In the genomic region with DNA sequence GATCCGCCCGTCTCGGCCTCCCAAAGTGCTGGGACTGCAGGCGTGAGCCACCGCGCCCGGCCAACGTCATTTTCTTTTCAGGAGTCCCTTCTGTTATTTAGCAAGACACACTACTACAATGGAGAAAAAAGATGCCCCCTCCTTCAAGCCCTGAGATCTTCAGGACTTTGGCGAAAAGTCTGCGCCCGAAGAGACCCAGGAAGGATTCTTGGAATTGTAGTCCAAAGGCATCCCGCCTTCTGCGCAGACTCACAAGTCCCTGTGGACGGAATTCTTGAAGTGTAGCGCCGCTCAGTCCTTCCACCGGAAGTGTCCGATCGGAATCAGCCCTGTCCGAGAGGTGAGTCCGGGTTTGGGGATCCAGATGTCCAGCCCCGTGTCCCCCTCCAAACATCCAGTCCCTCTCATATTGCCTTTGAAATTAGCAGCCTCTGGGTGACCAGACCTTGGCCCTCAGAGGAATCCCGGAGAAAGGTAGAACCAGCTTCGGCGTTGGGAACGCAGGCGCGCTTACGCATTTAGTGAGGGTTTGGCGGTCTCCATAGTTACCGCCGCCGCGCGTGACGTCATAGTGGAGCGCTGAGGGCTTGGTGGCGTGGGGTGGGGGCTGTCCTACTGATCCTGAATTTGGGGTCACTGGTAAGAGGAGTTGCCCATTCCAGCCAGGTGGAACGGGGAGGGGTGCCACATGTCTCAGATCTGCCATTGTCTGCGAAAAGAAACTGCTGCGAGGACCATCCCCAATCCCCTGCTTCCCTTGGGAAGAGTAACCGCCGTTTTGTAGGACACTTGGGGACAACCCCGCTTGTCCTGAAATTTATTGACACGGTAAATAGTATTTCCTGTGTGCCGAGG, we compare ENCODE assay signal across 8 cellular contexts. TPM values are rescaled to one million over a fixed set of nuclear protein-coding genes. Genes with fewer than 3 reads are reported as not detected.
A peak's percentile ranks its signal among the peaks of the same experiment; 100 is the strongest.
DNase-seq lines count a peak whose midpoint lies in the region; ATAC-seq, FAIRE-seq and TF ChIP-seq lines count a peak whose summit lies in the region.

No MANE protein-coding gene starts in this region.

- H3K9me3 ChIP-seq in astrocyte (ENCODE audit: insufficient read depth, low read depth, low read length): no peaks in the 10 kb centered on the region
- no peaks in the 10 kb centered on the region for H3K9me3 ChIP-seq in right cardiac atrium (ENCODE audit: control insufficient read depth, low read length)
- H3K9me3 ChIP-seq in psoas muscle: no peaks in the 10 kb centered on the region

- H3K27me3 ChIP-seq in astrocyte (ENCODE audit: insufficient read depth, low read length) (no peaks in the 10 kb centered on the region), right cardiac atrium (ENCODE audit: control insufficient read depth, insufficient read depth) (no peaks in the 10 kb centered on the region), psoas muscle (ENCODE audit: insufficient read depth in 3 of 3, low read length in 2 of 3) (no peaks in the 10 kb centered on the region)

- intact Hi-C loops in right cardiac atrium (cut with DNase I): no loop called here
- intact Hi-C loops in psoas muscle (cut with DNase I): loop anchor here in 1 of 2 donors (2.0 kb wide), 1 partner anchor 362 kb away; a partner anchor contains a TSS

- H3K9ac ChIP-seq in astrocyte (ENCODE audit: low read length): peak overlapping the region; percentile 95

- under 1% methylated on average over 46 of the region's 46 CpGs for WGBS in right cardiac atrium
- WGBS in psoas muscle, 3 donors: 1% methylated on average over 46 of the region's 46 CpGs
- under 1% methylated on average over 46 of the region's 46 CpGs for WGBS in urinary bladder

- peak; percentile 61 for ATAC-seq in GM18505 (IDR thresholded peaks at IDR 0.05; ENCODE audit: unreplicated experiment)
- peak; percentile 71 for ATAC-seq in HG02943 (IDR thresholded peaks at IDR 0.05; ENCODE audit: low read depth, unreplicated experiment)
- ATAC-seq in right cardiac atrium: peak; percentile 98 to 99
- ATAC-seq in psoas muscle: peak; percentile 98 to 99 (median 99)

- TF ChIP-seq POLR2A in GM18505 (IDR thresholded peaks at IDR 0.05; ENCODE audit: borderline replicate concordance, extremely low read depth, insufficient read depth, insufficient read length): no peak

- no peak for FAIRE-seq in astrocyte (lab: Jason Lieb, UNC)

- H3K27me3 Mint-ChIP-seq in T-helper 2 cell treated with Interferon-gamma antibody and Interleukin-4, amounts not matched to agents 5 μg/mL and 100 μg/mL, for 36 hours (ENCODE audit: low read depth): no peaks in the 10 kb centered on the region
- H3K27me3 Mint-ChIP-seq in astrocyte (ENCODE audit: low read depth, unreplicated experiment): peaks cover 2% of the 10 kb centered on the region

- H2AFZ ChIP-seq in astrocyte (ENCODE audit: low read depth, low read length): peak overlapping the region; percentile 100

- H3K27ac ChIP-seq in astrocyte (ENCODE audit: low read depth, low read length): peak overlapping the region; percentile 98
- peak overlapping the region; percentile 77 for H3K27ac ChIP-seq in right cardiac atrium (ENCODE audit: low read length)
- H3K27ac ChIP-seq in psoas muscle: peak overlapping the region; percentile 84
- H3K27ac ChIP-seq in urinary bladder (ENCODE audit: low read depth): peak overlapping the region; percentile 82

- H3K9me3 Mint-ChIP-seq in T-helper 2 cell treated with Interferon-gamma antibody and Interleukin-4, amounts not matched to agents 5 μg/mL and 100 μg/mL, for 36 hours: no peaks in the 10 kb centered on the region
- no peaks in the 10 kb centered on the region for H3K9me3 Mint-ChIP-seq in astrocyte (ENCODE audit: unreplicated experiment)

- peaks cover 10% of the 10 kb centered on the region for H3K4me1 Mint-ChIP-seq in T-helper 2 cell treated with Interferon-gamma antibody and Interleukin-4, amounts not matched to agents 5 μg/mL and 100 μg/mL, for 36 hours (ENCODE audit: low read depth)
- H3K4me1 Mint-ChIP-seq in astrocyte (ENCODE audit: low read depth, unreplicated experiment): peaks cover 3% of the 10 kb centered on the region

- no peaks in the 10 kb centered on the region for H3K79me2 ChIP-seq in astrocyte (ENCODE audit: insufficient read depth, low read length)

- peaks cover 7% of the 10 kb centered on the region for H3K4me1 ChIP-seq in astrocyte (ENCODE audit: insufficient read depth, low read length)
- peaks cover 2% of the 10 kb centered on the region for H3K4me1 ChIP-seq in right cardiac atrium (ENCODE audit: control insufficient read depth, insufficient read depth, low read length)
- H3K4me1 ChIP-seq in psoas muscle: peaks cover 8% of the 10 kb centered on the region
- H3K4me1 ChIP-seq in urinary bladder (ENCODE audit: insufficient read depth): no peaks in the 10 kb centered on the region

- H3K36me3 Mint-ChIP-seq in T-helper 2 cell treated with Interferon-gamma antibody and Interleukin-4, amounts not matched to agents 5 μg/mL and 100 μg/mL, for 36 hours (ENCODE audit: low read depth): no peaks in the 10 kb centered on the region
- H3K36me3 Mint-ChIP-seq in astrocyte (ENCODE audit: low read depth, unreplicated experiment): peaks cover 3% of the 10 kb centered on the region

- no peaks in the 10 kb centered on the region for H4K20me1 ChIP-seq in astrocyte (ENCODE audit: insufficient read depth, low read length)

- peak overlapping the region; percentile 91 for H3K4me2 ChIP-seq in astrocyte (ENCODE audit: low read length)

- peak overlapping the region; percentile 93 for H3K4me3 Mint-ChIP-seq in T-helper 2 cell treated with Interferon-gamma antibody and Interleukin-4, amounts not matched to agents 5 μg/mL and 100 μg/mL, for 36 hours
- H3K4me3 Mint-ChIP-seq in astrocyte (ENCODE audit: unreplicated experiment): peak overlapping the region; percentile 98

- H3K36me3 ChIP-seq in astrocyte (ENCODE audit: insufficient read depth, low read length) (no peaks in the 10 kb centered on the region), psoas muscle (ENCODE audit: insufficient read depth in 1 of 2, low read depth in 1 of 2) (no peaks in the 10 kb centered on the region), urinary bladder (ENCODE audit: insufficient read depth) (no peaks in the 10 kb centered on the region)

- DNase-seq in NCI-H187 (lab: John Stamatoyannopoulos, UW) (peak; percentile 79 to 95), astrocyte (ENCODE audit: low read depth) (peak; percentile 96), right cardiac atrium (peak; percentile 94 to 97 (median 96)), psoas muscle (peak; percentile 92 to 96)
- DNase-seq in T-helper 2 cell treated with Interferon-gamma antibody and Interleukin-4, amounts not matched to agents 5 μg/mL and 100 μg/mL, for 36 hours (ENCODE audit: low spot score): peak; percentile 86

- peak overlapping the region; percentile 89 for H3K27ac Mint-ChIP-seq in T-helper 2 cell treated with Interferon-gamma antibody and Interleukin-4, amounts not matched to agents 5 μg/mL and 100 μg/mL, for 36 hours
- H3K27ac Mint-ChIP-seq in astrocyte (ENCODE audit: unreplicated experiment): peak overlapping the region; percentile 100

- H3K4me3 ChIP-seq in astrocyte (ENCODE audit: insufficient read depth, low read depth, low read length) (peak overlapping the region; percentile 90), right cardiac atrium (ENCODE audit: low read length) (peak overlapping the region; percentile 82), psoas muscle (peak overlapping the region; percentile 93), urinary bladder (ENCODE audit: low read depth, low read length) (peak overlapping the region; percentile 59)

- TF ChIP-seq CTCF in astrocyte (IDR thresholded peaks at IDR 0.05; ENCODE audit: insufficient read depth, low read depth, low read length) (no peak), psoas muscle (IDR thresholded peaks at IDR 0.05) (no peak)

RNA-seq across cellular contexts. Expression of a gene that starts 0.5 kb away (rescaled TPM):
- total RNA-seq in astrocyte: 0.48 and 0.75 TPM in 2 replicates
- under 1 TPM; 0.28 to 0.83 (median 0.47) TPM for total RNA-seq in right cardiac atrium
- polyA plus RNA-seq in right cardiac atrium: 0.36 TPM
- under 1 TPM in 3 of 4 donors, not detected in 1; 0.14 to 0.48 (median 0.30) TPM for total RNA-seq in psoas muscle
- polyA plus RNA-seq in psoas muscle: under 1 TPM; 0.31 to 0.35 (median 0.31) TPM
- total RNA-seq in urinary bladder: 1.0 TPM
- polyA plus RNA-seq in urinary bladder: 0.90 TPM

RNA-seq across cellular contexts. Expression of a gene that starts 43.6 kb away (rescaled TPM):
- total RNA-seq in astrocyte: 1.9 and 2.5 TPM in 2 replicates
- 1 to 10 TPM; 2.5 to 3.2 (median 2.8) TPM for total RNA-seq in right cardiac atrium
- 2.9 TPM for polyA plus RNA-seq in right cardiac atrium
- total RNA-seq in psoas muscle: 1 to 10 TPM in 3 of 4 donors, under 1 TPM in 1; 0.96 to 3.1 (median 1.7) TPM
- polyA plus RNA-seq in psoas muscle: 1 to 10 TPM; 1.7 to 7.1 (median 3.1) TPM
- total RNA-seq in urinary bladder: 3.9 TPM
- 3.5 TPM for polyA plus RNA-seq in urinary bladder

Comparison
In these comparisons a context has a peak if more than half of its experiments do, and no peak if none do; other contexts are left out.
1. Peak in every context shown above with its lines: DNase-seq, ATAC-seq, H3K4me3 ChIP-seq and H3K27ac ChIP-seq.